10 cellular contexts compared by ENCODE assay signal in the genomic region with DNA sequence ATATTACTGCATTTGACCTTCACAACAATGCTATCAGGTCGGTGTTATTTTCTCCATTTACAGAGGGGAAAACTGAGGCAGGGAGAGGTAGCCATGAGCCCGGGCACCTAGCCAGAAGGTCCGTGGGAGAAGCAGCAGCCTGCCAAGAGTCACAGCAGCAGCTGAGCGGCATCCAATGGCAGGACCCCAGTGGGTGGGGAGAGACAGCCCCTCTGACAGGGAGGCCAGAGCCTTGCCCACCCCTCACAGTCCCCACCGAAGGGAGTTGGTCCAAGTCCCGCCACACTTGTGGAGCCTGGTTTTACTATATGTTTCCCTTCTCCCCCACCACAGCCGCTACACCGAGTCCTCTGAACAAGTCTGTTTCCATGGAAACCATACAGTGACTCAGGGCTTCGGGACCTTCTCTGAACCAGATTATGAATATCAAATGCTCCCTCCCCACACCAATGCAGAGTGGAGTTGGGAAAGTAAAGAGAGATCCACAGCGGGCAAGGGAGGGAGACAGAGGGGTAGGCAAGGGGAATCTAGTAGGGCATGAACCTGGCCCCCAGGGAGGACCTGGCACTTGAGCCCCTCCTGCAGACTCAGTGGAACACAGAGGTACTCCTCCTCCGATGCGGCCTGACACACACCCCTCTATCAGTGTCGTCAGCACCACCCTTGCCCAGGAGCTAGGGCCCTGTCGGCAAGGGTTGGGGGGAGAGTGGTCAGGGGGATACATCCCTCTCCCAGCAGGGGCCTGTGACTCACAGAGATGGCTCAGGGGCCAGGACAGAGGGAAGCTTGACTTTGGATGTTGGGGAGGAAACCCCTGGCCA. TPM values are rescaled to one million over a fixed set of nuclear protein-coding genes. Genes with fewer than 3 reads are reported as not detected.
DNase-seq lines count a peak whose midpoint lies in the region; ATAC-seq and TF ChIP-seq lines count a peak whose summit lies in the region.
"Had no signal": no experiment of that assay in that cellular context is flagged by ENCODE, and none has a peak within 500 bp of the region (broad histone marks: within the 10 kb centered on the region; RNA-seq: fewer than 3 reads in every experiment).

No MANE protein-coding gene starts in this region.

- H3K27ac ChIP-seq in coronary artery: peak overlapping the region in 1 of 2 donors; percentile 10
- H3K27ac ChIP-seq: BLaER1, suprapubic skin had no signal

- ATAC-seq in GM19328 (IDR thresholded peaks at IDR 0.05; ENCODE audit: unreplicated experiment) (no peak), GM21723 (IDR thresholded peaks at IDR 0.05; ENCODE audit: unreplicated experiment) (no peak), HG02588 (IDR thresholded peaks at IDR 0.05; ENCODE audit: unreplicated experiment) (no peak)

- peak; percentile 6 for DNase-seq in NCI-H1105 treated with DMSO at 0.1 percent for 48 hours (lab: John Stamatoyannopoulos, UW)
- DNase-seq in NCI-H1105 (lab: John Stamatoyannopoulos, UW): no peak
- peak; percentile 48 for DNase-seq in NB4 (ENCODE audit: low read depth)
- DNase-seq in coronary artery (ENCODE audit: low spot score): no peak
- peak; percentile 62 for DNase-seq in pulmonary artery endothelial cell (ENCODE audit: low read depth, low spot score)

- H3K4me3 ChIP-seq in NB4 (ENCODE audit: low read depth, low read length): no peak overlapping the region
- peak overlapping the region; percentile 46 for H3K4me3 ChIP-seq in coronary artery
- H3K4me3 ChIP-seq: suprapubic skin had no signal

- TF ChIP-seq CTCF in NB4 (IDR thresholded peaks at IDR 0.05; ENCODE audit: low read depth, low read length): no peak
- TF ChIP-seq CTCF in coronary artery (IDR thresholded peaks at IDR 0.05): no peak

- no peak for TF ChIP-seq POLR2A in NB4 (IDR thresholded peaks at IDR 0.05; ENCODE audit: extremely low read depth, insufficient read length)

RNA-seq across cellular contexts. Expression of a gene that starts 2.5 kb away (rescaled TPM):
- 2.1 and 26.0 TPM in 2 replicates for total RNA-seq in pulmonary artery endothelial cell

Comparison
In these comparisons a context has a peak if more than half of its experiments do, and no peak if none do; other contexts are left out.
1. DNase-seq: peak in NCI-H1105 treated with DMSO at 0.1 percent for 48 hours (single experiment), NB4 (single experiment) and pulmonary artery endothelial cell (single experiment); none in NCI-H1105 (single experiment) and coronary artery (single experiment).